ENCODE assay signal across 1 cellular context in the genomic region with DNA sequence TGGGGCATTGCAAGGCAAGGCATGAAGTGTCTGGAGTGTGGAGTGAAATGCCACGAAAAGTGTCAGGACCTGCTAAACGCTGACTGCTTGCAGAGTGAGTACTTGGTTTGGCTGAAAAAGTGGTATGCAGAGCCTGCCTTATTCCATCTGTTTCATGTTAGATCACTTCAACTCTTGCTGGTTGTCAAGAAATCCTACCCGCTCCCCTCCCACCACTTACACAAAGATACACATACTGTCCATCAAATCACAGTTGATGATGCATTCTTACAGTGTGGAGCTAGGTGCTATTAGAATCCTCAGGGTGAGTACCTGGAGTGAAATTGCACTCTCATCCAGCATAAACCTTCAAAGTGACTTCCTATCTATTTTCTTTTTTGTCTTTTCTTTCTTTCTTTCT.
TF ChIP-seq lines count a peak whose summit lies in the region.

No MANE protein-coding gene starts in this region.

TF ChIP-seq in GM12891, 5 proteins besides CTCF, POLR2A, EP300 and RAD21 (continued from another document):
- no peak for TF ChIP-seq PAX5 (IDR thresholded peaks at IDR 0.05; ENCODE audit: insufficient read depth, low read length, severe bottlenecking)
- TF ChIP-seq SPI1 (IDR thresholded peaks at IDR 0.05; ENCODE audit: low read depth, low read length), result no peak
TF ChIP-seq in GM12891: peak in this region for 0.
